Comparison of ENCODE assay signal across 1 cellular context in genomic region chr3:141333796-141334626, GRCh38.
TF ChIP-seq lines count a peak whose summit lies in the region.

No MANE protein-coding gene starts in this region.

TF ChIP-seq in IMR-90, 13 proteins besides CTCF, POLR2A, EP300 and RAD21:
- no peak for TF ChIP-seq BHLHE40 (IDR thresholded peaks at IDR 0.05; ENCODE audit: low read depth, low read length)
- no peak for TF ChIP-seq MAFK (IDR thresholded peaks at IDR 0.05; ENCODE audit: low read depth, low read length)
- no peak for TF ChIP-seq FOS (IDR thresholded peaks at IDR 0.05; ENCODE audit: low read depth, low read length)
- TF ChIP-seq SMC3 (IDR thresholded peaks at IDR 0.05; ENCODE audit: low read depth, low read length) = no peak
- no peak for TF ChIP-seq MAZ (IDR thresholded peaks at IDR 0.05; ENCODE audit: borderline replicate concordance, low read depth, low read length)
- no peak for TF ChIP-seq CEBPB (IDR thresholded peaks at IDR 0.05; ENCODE audit: low read depth, low read length)
- no peak for TF ChIP-seq ELK1 (IDR thresholded peaks at IDR 0.05; ENCODE audit: borderline replicate concordance, low read depth, low read length)
- TF ChIP-seq MXI1 (IDR thresholded peaks at IDR 0.05; ENCODE audit: borderline replicate concordance, low read depth, low read length) = no peak
- TF ChIP-seq CHD1 (IDR thresholded peaks at IDR 0.05; ENCODE audit: low read depth, low read length) = no peak
- TF ChIP-seq NFE2L2 (IDR thresholded peaks at IDR 0.05; ENCODE audit: low read depth, low read length) = no peak
- no peak for TF ChIP-seq RFX5 (IDR thresholded peaks at IDR 0.05; ENCODE audit: low read depth, low read length)
- no peak for TF ChIP-seq RCOR1 (IDR thresholded peaks at IDR 0.05; ENCODE audit: insufficient replicate concordance, low read length)
- no peak for TF ChIP-seq USF2 (IDR thresholded peaks at IDR 0.05; ENCODE audit: low read depth, low read length)
